Comparison of ENCODE assay signal across 8 cellular contexts in genomic region chr1:31063636-31064035, GRCh38. TPM values are rescaled to one million over a fixed set of nuclear protein-coding genes. Genes with fewer than 3 reads are reported as not detected.
DNase-seq lines count a peak whose midpoint lies in the region; ATAC-seq and TF ChIP-seq lines count a peak whose summit lies in the region.

No MANE protein-coding gene starts in this region.

- TF ChIP-seq CTCF in KMS-11 (conservative IDR thresholded peaks at IDR 0.05; ENCODE audit: low read depth, low read length) (no peak), brain (conservative IDR thresholded peaks at IDR 0.05) (no peak), mucosa of descending colon (IDR thresholded peaks at IDR 0.05) (no peak)

- no peaks in the 10 kb centered on the region for H3K27me3 ChIP-seq in CD4-positive, alpha-beta memory T cell (ENCODE audit: insufficient read depth, low read length)
- H3K27me3 ChIP-seq in KMS-11 (ENCODE audit: insufficient read depth, low read depth) = no peaks in the 10 kb centered on the region

- peak overlapping the region; percentile 77 for H3K4me2 ChIP-seq in KMS-11

- CTCF ChIA-PET in CD4-positive, alpha-beta memory T cell (lab: Charles Lee; ENCODE audit: partially characterized antibody) = interaction anchor here (1.2 kb wide), 1 partner anchor 281 kb away, joined by 3 read pairs; no protein-coding TSS in a partner anchor

- no peaks in the 10 kb centered on the region for H3K9me3 ChIP-seq in CD4-positive, alpha-beta memory T cell (ENCODE audit: control insufficient read depth in 1 of 2, low read length in 2 of 2)
- no peaks in the 10 kb centered on the region for H3K9me3 ChIP-seq in mucosa of descending colon

- H3K36me3 Mint-ChIP-seq in CD4-positive, alpha-beta memory T cell = peaks cover 11 to 25% of the 10 kb centered on the region in 2 donors
- peaks cover 29% of the 10 kb centered on the region for H3K36me3 Mint-ChIP-seq in brain

- H2AFZ ChIP-seq in KMS-11 (ENCODE audit: low read depth) = no peak overlapping the region

- peaks cover 56% of the 10 kb centered on the region for H4K20me1 ChIP-seq in KMS-11 (ENCODE audit: insufficient read depth)

- no peaks in the 10 kb centered on the region for H3K27me3 Mint-ChIP-seq in CD4-positive, alpha-beta memory T cell
- peaks cover 8% of the 10 kb centered on the region for H3K27me3 Mint-ChIP-seq in brain

- peak overlapping the region; percentile 99 for H3K27ac ChIP-seq in CD4-positive, alpha-beta memory T cell (ENCODE audit: low read depth, low read length)
- H3K27ac ChIP-seq in KMS-11 = peak overlapping the region; percentile 100; the same call in 1 of the 2 replicates

- peak overlapping the region; percentile 92 to 100 (median 98) for H3K4me3 Mint-ChIP-seq in CD4-positive, alpha-beta memory T cell
- H3K4me3 Mint-ChIP-seq in brain = peak overlapping the region; percentile 97 to 100 (median 99)

- peak overlapping the region; percentile 95 to 100 (median 99) for H3K27ac Mint-ChIP-seq in CD4-positive, alpha-beta memory T cell
- peak overlapping the region; percentile 100 for H3K27ac Mint-ChIP-seq in brain

- intact Hi-C loops in CD4-positive, alpha-beta memory T cell (cut with micrococcal nuclease) = loop anchor here (2.0 to 10.0 kb wide), 3 partner anchors 41 to 309 kb away; partner anchors contain the start of gene LAPTM5
- intact Hi-C loops in mucosa of descending colon (cut with DNase I, micrococcal nuclease) = no loop called here

- POLR2A ChIA-PET in CD4-positive, alpha-beta memory T cell (lab: Charles Lee; ENCODE audit: partially characterized antibody) = interaction anchor here (0.6 to 2.0 kb wide), 6 partner anchors 10 to 950 kb away, joined by 3 to 5 read pairs (median 3); partner anchors contain the start of gene KHDRBS1

- peak overlapping the region; percentile 76 to 100 for H3K4me3 ChIP-seq in CD4-positive, alpha-beta memory T cell (ENCODE audit: low read length in 2 of 2)
- H3K4me3 ChIP-seq in KMS-11 (IDR thresholded peaks at IDR 0.05; ENCODE audit: insufficient read depth, low read depth, low read length) = peak overlapping the region; percentile 8
- H3K4me3 ChIP-seq in mucosa of descending colon = no peak overlapping the region

- H3K36me3 ChIP-seq in CD4-positive, alpha-beta memory T cell (ENCODE audit: insufficient read depth, low read length) = peaks cover 9% of the 10 kb centered on the region
- H3K36me3 ChIP-seq in KMS-11 (ENCODE audit: insufficient read depth) = peaks cover 9% of the 10 kb centered on the region; the same call in 1 of the 2 replicates
- H3K36me3 ChIP-seq in mucosa of descending colon (ENCODE audit: low read depth) = peaks cover 2% of the 10 kb centered on the region

- peak; percentile 9 for ATAC-seq in mucosa of descending colon
- no peak for ATAC-seq in GM21367 (IDR thresholded peaks at IDR 0.05; ENCODE audit: unreplicated experiment)
- no peak for ATAC-seq in left lobe of liver
- ATAC-seq in activated CD4-positive, CD25-positive, alpha-beta regulatory T cell treated with anti-CD3 and anti-CD28 coated beads, Interleukin-2, amount 50 U/mL, for 24 hours = no peak

- peaks cover 23 to 64% (median 37%) of the 10 kb centered on the region in 4 donors for H3K4me1 Mint-ChIP-seq in CD4-positive, alpha-beta memory T cell
- peaks cover 53% of the 10 kb centered on the region for H3K4me1 Mint-ChIP-seq in brain

- H3K79me2 ChIP-seq in KMS-11 (ENCODE audit: insufficient read depth, low read depth) = peaks cover 68% of the 10 kb centered on the region

- DNase-seq in CD4-positive, alpha-beta memory T cell = peak in 4 of 5 donors; percentile 13 to 19 (median 16)
- no peak for DNase-seq in mucosa of descending colon
- DNase-seq in left lobe of liver (ENCODE audit: low spot score) = no peak
- DNase-seq in T-helper 9 cell = no peak

- H3K9ac ChIP-seq in KMS-11 = peak overlapping the region; percentile 99

- H3K9me3 Mint-ChIP-seq in CD4-positive, alpha-beta memory T cell = no peaks in the 10 kb centered on the region
- peaks cover 0 to 2% (median 0%) of the 10 kb centered on the region in 5 experiments for H3K9me3 Mint-ChIP-seq in brain

- H3K4me1 ChIP-seq in CD4-positive, alpha-beta memory T cell (ENCODE audit: insufficient read depth, low read length) = peaks cover 56% of the 10 kb centered on the region
- peaks cover 26% of the 10 kb centered on the region for H3K4me1 ChIP-seq in KMS-11 (ENCODE audit: low read depth, poor library complexity, severe bottlenecking)
- H3K4me1 ChIP-seq in mucosa of descending colon (ENCODE audit: low read depth) = peaks cover 16% of the 10 kb centered on the region

RNA-seq across cellular contexts. Expression of gene PUM1, which starts 1.9 kb away (rescaled TPM):
- total RNA-seq in CD4-positive, alpha-beta memory T cell = 100 to 1,000 TPM; 146 to 164 TPM
- polyA plus RNA-seq in CD4-positive, alpha-beta memory T cell = 100 to 1,000 TPM; 126 to 130 TPM
- polyA plus RNA-seq in brain (ENCODE audit: insufficient read depth, low read depth, low replicate concordance) = 76.2 TPM
- 100 to 1,000 TPM; 116 to 135 (median 127) TPM for total RNA-seq in mucosa of descending colon
- total RNA-seq in left lobe of liver = 51.2 TPM

Comparison
In these comparisons a context has a peak if more than half of its experiments do, and no peak if none do; other contexts are left out.
1. DNase-seq: peak in CD4-positive, alpha-beta memory T cell (4 of 5); none in mucosa of descending colon (0 of 3), left lobe of liver (single experiment) and T-helper 9 cell (single experiment).